Comparison of ENCODE assay signal across 1 cellular context in genomic region chr19:35748106-35749020, GRCh38.
TF ChIP-seq lines count a peak whose summit lies in the region.

LIN37 (plus strand) TSS chr19:35748576; CDS start chr19:35748725, 149 bp downstream.

TF ChIP-seq in HepG2, 621 proteins besides CTCF, POLR2A, EP300 and RAD21 (continued from another document and continues in another):
- TF ChIP-seq PBX3 (CRISPR knock-in tag; IDR thresholded peaks at IDR 0.05; ENCODE audit: borderline replicate concordance) (peak; percentile 77; the same call in 1 of the 2 replicates), REL (CRISPR knock-in tag; conservative IDR thresholded peaks at IDR 0.05) (no peak), AGO1 (IDR thresholded peaks at IDR 0.05; ENCODE audit: low read depth, low read length, poor library complexity, severe bottlenecking) (no peak), ZNF235 (CRISPR knock-in tag; IDR thresholded peaks at IDR 0.05; ENCODE audit: borderline replicate concordance) (no peak), ZBTB25 (CRISPR knock-in tag; IDR thresholded peaks at IDR 0.05) (no peak; the same call in 1 of the 2 replicates), PLRG1 (conservative IDR thresholded peaks at IDR 0.05) (no peak), AHR (CRISPR knock-in tag; IDR thresholded peaks at IDR 0.05) (no peak), ZNF326 (CRISPR knock-in tag; IDR thresholded peaks at IDR 0.05; ENCODE audit: borderline replicate concordance) (no peak), KDM4B (CRISPR knock-in tag; IDR thresholded peaks at IDR 0.05) (no peak), ZNF879 (CRISPR knock-in tag; IDR thresholded peaks at IDR 0.05) (no peak), ZNF350 (CRISPR knock-in tag; IDR thresholded peaks at IDR 0.05; ENCODE audit: borderline replicate concordance, low read depth) (peak; percentile 85), ATF7 (IDR thresholded peaks at IDR 0.05) (no peak), ATF7 (CRISPR knock-in tag; IDR thresholded peaks at IDR 0.05) (0 out of 2 replicates have a peak, but pooled peaks have one; percentile 32), ZNF446 (CRISPR knock-in tag; IDR thresholded peaks at IDR 0.05) (no peak), HMG20B (CRISPR knock-in tag; conservative IDR thresholded peaks at IDR 0.05) (no peak), MEF2D (CRISPR knock-in tag; IDR thresholded peaks at IDR 0.05) (peak; percentile 65; the same call in 1 of the 2 replicates), ONECUT2 (CRISPR knock-in tag; IDR thresholded peaks at IDR 0.05) (no peak), ZNF121 (CRISPR knock-in tag; IDR thresholded peaks at IDR 0.05) (peak; percentile 96), ZNF256 (CRISPR knock-in tag; conservative IDR thresholded peaks at IDR 0.05) (no peak), SRF (IDR thresholded peaks at IDR 0.05; ENCODE audit: low read depth, low read length) (no peak), THAP11 (CRISPR knock-in tag; IDR thresholded peaks at IDR 0.05) (peak; percentile 99), SNAPC2 (CRISPR knock-in tag; IDR thresholded peaks at IDR 0.05) (0 out of 2 replicates have a peak, but pooled peaks have one; percentile 24), HOXA7 (CRISPR knock-in tag; IDR thresholded peaks at IDR 0.05) (no peak), ZNF703 (CRISPR knock-in tag; IDR thresholded peaks at IDR 0.05; ENCODE audit: borderline replicate concordance) (no peak), PCBP2 (optimal IDR thresholded peaks at IDR 0.05; ENCODE audit: low read depth, low read length, poor library complexity, severe bottlenecking) (no peak), ZNF75D (CRISPR knock-in tag; IDR thresholded peaks at IDR 0.05; ENCODE audit: borderline replicate concordance) (no peak), ZNF678 (CRISPR knock-in tag; IDR thresholded peaks at IDR 0.05) (0 out of 2 replicates have a peak, but pooled peaks have one; percentile 66), MAFK (conservative IDR thresholded peaks at IDR 0.05 in 1 of 2, IDR thresholded peaks at IDR 0.05 in 1 of 2; ENCODE audit: low read length in 2 of 2) (no peak), ZNF335 (CRISPR knock-in tag; IDR thresholded peaks at IDR 0.05) (peak; percentile 34; the same call in 1 of the 2 replicates), SNRNP70 (IDR thresholded peaks at IDR 0.05; ENCODE audit: low read depth, low read length) (no peak), TRIM24 (CRISPR knock-in tag; IDR thresholded peaks at IDR 0.05) (no peak), ZXDC (CRISPR knock-in tag; IDR thresholded peaks at IDR 0.05) (no peak), NFE2 (CRISPR knock-in tag; IDR thresholded peaks at IDR 0.05) (no peak), IRF2 (CRISPR knock-in tag; IDR thresholded peaks at IDR 0.05) (peak; percentile 96), TEAD3 (CRISPR knock-in tag; optimal IDR thresholded peaks at IDR 0.05; ENCODE audit: borderline replicate concordance) (no peak), ATF1 (CRISPR knock-in tag; IDR thresholded peaks at IDR 0.05) (peak; percentile 85), ZBTB39 (CRISPR knock-in tag; IDR thresholded peaks at IDR 0.05) (no peak), SAFB2 (CRISPR knock-in tag; IDR thresholded peaks at IDR 0.05; ENCODE audit: borderline replicate concordance, low read depth) (no peak), ZNF24 (IDR thresholded peaks at IDR 0.05) (no peak), ZNF263 (CRISPR knock-in tag; IDR thresholded peaks at IDR 0.05) (no peak), ZNF557 (CRISPR knock-in tag; IDR thresholded peaks at IDR 0.05) (no peak), BRD4 (CRISPR knock-in tag; IDR thresholded peaks at IDR 0.05) (no peak), ZNF709 (CRISPR knock-in tag; IDR thresholded peaks at IDR 0.05) (no peak), SOX5 (CRISPR knock-in tag; IDR thresholded peaks at IDR 0.05; ENCODE audit: borderline replicate concordance) (0 out of 2 replicates have a peak, but pooled peaks have one; percentile 7), ZNF562 (CRISPR knock-in tag; IDR thresholded peaks at IDR 0.05; ENCODE audit: borderline replicate concordance) (no peak), EZH2 (conservative IDR thresholded peaks at IDR 0.05; ENCODE audit: low read depth, low read length) (no peak), RBAK (CRISPR knock-in tag; IDR thresholded peaks at IDR 0.05) (no peak), ZNF276 (CRISPR knock-in tag; IDR thresholded peaks at IDR 0.05; ENCODE audit: low read depth) (no peak), ZNF652 (CRISPR knock-in tag; IDR thresholded peaks at IDR 0.05; ENCODE audit: borderline replicate concordance, low read depth) (peak; percentile 76; the same call in 1 of the 2 replicates), NFATC3 (CRISPR knock-in tag; IDR thresholded peaks at IDR 0.05) (no peak), ZNF850 (CRISPR knock-in tag; conservative IDR thresholded peaks at IDR 0.05) (no peak), ZBTB3 (CRISPR knock-in tag; IDR thresholded peaks at IDR 0.05; ENCODE audit: borderline replicate concordance, low read depth) (no peak)
- TF ChIP-seq, protein P1, sequence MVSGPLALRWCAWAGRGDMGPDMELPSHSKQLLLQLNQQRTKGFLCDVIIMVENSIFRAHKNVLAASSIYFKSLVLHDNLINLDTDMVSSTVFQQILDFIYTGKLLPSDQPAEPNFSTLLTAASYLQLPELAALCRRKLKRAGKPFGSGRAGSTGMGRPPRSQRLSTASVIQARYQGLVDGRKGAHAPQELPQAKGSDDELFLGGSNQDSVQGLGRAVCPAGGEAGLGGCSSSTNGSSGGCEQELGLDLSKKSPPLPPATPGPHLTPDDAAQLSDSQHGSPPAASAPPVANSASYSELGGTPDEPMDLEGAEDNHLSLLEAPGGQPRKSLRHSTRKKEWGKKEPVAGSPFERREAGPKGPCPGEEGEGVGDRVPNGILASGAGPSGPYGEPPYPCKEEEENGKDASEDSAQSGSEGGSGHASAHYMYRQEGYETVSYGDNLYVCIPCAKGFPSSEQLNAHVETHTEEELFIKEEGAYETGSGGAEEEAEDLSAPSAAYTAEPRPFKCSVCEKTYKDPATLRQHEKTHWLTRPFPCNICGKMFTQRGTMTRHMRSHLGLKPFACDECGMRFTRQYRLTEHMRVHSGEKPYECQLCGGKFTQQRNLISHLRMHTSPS (CRISPR knock-in tag; IDR thresholded peaks at IDR 0.05; ENCODE audit: low read depth): no peak
- TF ChIP-seq, protein P2, sequence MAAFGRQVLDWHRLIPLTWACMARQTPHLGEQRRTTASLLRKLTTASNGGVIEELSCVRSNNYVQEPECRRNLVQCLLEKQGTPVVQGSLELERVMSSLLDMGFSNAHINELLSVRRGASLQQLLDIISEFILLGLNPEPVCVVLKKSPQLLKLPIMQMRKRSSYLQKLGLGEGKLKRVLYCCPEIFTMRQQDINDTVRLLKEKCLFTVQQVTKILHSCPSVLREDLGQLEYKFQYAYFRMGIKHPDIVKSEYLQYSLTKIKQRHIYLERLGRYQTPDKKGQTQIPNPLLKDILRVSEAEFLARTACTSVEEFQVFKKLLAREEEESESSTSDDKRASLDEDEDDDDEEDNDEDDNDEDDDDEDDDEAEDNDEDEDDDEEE (CRISPR knock-in tag; IDR thresholded peaks at IDR 0.05): no peak
- TF ChIP-seq, protein P3, sequence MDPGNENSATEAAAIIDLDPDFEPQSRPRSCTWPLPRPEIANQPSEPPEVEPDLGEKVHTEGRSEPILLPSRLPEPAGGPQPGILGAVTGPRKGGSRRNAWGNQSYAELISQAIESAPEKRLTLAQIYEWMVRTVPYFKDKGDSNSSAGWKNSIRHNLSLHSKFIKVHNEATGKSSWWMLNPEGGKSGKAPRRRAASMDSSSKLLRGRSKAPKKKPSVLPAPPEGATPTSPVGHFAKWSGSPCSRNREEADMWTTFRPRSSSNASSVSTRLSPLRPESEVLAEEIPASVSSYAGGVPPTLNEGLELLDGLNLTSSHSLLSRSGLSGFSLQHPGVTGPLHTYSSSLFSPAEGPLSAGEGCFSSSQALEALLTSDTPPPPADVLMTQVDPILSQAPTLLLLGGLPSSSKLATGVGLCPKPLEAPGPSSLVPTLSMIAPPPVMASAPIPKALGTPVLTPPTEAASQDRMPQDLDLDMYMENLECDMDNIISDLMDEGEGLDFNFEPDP (CRISPR knock-in tag; conservative IDR thresholded peaks at IDR 0.05): no peak
- TF ChIP-seq, protein P4, sequence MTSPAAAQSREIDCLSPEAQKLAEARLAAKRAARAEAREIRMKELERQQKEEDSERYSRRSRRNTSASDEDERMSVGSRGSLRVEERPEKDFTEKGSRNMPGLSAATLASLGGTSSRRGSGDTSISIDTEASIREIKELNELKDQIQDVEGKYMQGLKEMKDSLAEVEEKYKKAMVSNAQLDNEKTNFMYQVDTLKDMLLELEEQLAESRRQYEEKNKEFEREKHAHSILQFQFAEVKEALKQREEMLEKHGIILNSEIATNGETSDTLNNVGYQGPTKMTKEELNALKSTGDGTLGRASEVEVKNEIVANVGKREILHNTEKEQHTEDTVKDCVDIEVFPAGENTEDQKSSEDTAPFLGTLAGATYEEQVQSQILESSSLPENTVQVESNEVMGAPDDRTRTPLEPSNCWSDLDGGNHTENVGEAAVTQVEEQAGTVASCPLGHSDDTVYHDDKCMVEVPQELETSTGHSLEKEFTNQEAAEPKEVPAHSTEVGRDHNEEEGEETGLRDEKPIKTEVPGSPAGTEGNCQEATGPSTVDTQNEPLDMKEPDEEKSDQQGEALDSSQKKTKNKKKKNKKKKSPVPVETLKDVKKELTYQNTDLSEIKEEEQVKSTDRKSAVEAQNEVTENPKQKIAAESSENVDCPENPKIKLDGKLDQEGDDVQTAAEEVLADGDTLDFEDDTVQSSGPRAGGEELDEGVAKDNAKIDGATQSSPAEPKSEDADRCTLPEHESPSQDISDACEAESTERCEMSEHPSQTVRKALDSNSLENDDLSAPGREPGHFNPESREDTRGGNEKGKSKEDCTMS (CRISPR knock-in tag; conservative IDR thresholded peaks at IDR 0.05): no peak
- TF ChIP-seq, protein P5, sequence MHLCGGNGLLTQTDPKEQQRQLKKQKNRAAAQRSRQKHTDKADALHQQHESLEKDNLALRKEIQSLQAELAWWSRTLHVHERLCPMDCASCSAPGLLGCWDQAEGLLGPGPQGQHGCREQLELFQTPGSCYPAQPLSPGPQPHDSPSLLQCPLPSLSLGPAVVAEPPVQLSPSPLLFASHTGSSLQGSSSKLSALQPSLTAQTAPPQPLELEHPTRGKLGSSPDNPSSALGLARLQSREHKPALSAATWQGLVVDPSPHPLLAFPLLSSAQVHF (CRISPR knock-in tag; IDR thresholded peaks at IDR 0.05): no peak
